Comparison of ENCODE assay signal across 10 cellular contexts in genomic region chr15:31303434-31304073, GRCh38. TPM values are rescaled to one million over a fixed set of nuclear protein-coding genes. Genes with fewer than 3 reads are reported as not detected.
DNase-seq lines count a peak whose midpoint lies in the region; ATAC-seq and TF ChIP-seq lines count a peak whose summit lies in the region.
"Had no signal": no experiment of that assay in that cellular context is flagged by ENCODE, and none has a peak within 500 bp of the region (broad histone marks: within the 10 kb centered on the region; RNA-seq: fewer than 3 reads in every experiment).

No MANE protein-coding gene starts in this region.

- peak; percentile 38 for DNase-seq in activated CD4-positive, alpha-beta T cell treated with anti-CD3 and anti-CD28 coated beads for 36 hours
- no peak for DNase-seq in activated CD4-positive, alpha-beta T cell treated with anti-CD3 and anti-CD28 coated beads for 1 hour
- DNase-seq in fibroblast of the aortic adventitia (ENCODE audit: low read depth) (peak; percentile 45), sciatic nerve (ENCODE audit: low spot score) (peak; percentile 67), DMS153 treated with DMSO at 0.1 percent for 48 hours (lab: John Stamatoyannopoulos, UW; ENCODE audit: unreplicated experiment) (no peak), H4 (ENCODE audit: low spot score) (no peak)
- DNase-seq: MM.1S, SK-N-SH had no signal

- H3K9me3 ChIP-seq in OCI-LY3 (ENCODE audit: insufficient read depth, low read length) = no peaks in the 10 kb centered on the region
- H3K9me3 ChIP-seq: SK-N-SH had no signal

- H3K4me3 ChIP-seq in OCI-LY3 (ENCODE audit: low read length) (no peak overlapping the region), fibroblast of the aortic adventitia (ENCODE audit: low read depth, low read length) (no peak overlapping the region)

- POLR2A ChIA-PET in activated CD4-positive, alpha-beta T cell treated with anti-CD3 and anti-CD28 coated beads for 36 hours (lab: Charles Lee) = interaction anchor here (0.5 to 0.6 kb wide), 2 partner anchors 34 to 43 kb away, joined by 3 to 4 read pairs; no protein-coding TSS in a partner anchor

- no peaks in the 10 kb centered on the region for H3K27me3 Mint-ChIP-seq in activated CD4-positive, alpha-beta T cell treated with anti-CD3 and anti-CD28 coated beads for 36 hours

- no peak for TF ChIP-seq CTCF in OCI-LY3 (IDR thresholded peaks at IDR 0.05; ENCODE audit: low read depth, low read length)
- TF ChIP-seq CTCF in fibroblast of the aortic adventitia (IDR thresholded peaks at IDR 0.05; ENCODE audit: insufficient read depth, low read length) = no peak

- no peak overlapping the region for H3K27ac ChIP-seq in OCI-LY3 (ENCODE audit: low read length)

- no peak overlapping the region for H3K9ac ChIP-seq in OCI-LY3 (ENCODE audit: low read length)
- H3K9ac ChIP-seq: SK-N-SH had no signal

- H3K4me3 Mint-ChIP-seq in activated CD4-positive, alpha-beta T cell treated with anti-CD3 and anti-CD28 coated beads for 36 hours = no peak overlapping the region

- CTCF ChIA-PET in activated CD4-positive, alpha-beta T cell treated with anti-CD3 and anti-CD28 coated beads for 36 hours (lab: Charles Lee) = interaction anchor here (0.6 to 1.3 kb wide), 4 partner anchors 24 to 186 kb away, joined by 3 to 5 read pairs (median 4); no protein-coding TSS in a partner anchor

- H3K36me3 Mint-ChIP-seq in activated CD4-positive, alpha-beta T cell treated with anti-CD3 and anti-CD28 coated beads for 36 hours (ENCODE audit: low read depth) = no peaks in the 10 kb centered on the region

- intact Hi-C loops in activated CD4-positive, alpha-beta T cell treated with anti-CD3 and anti-CD28 coated beads for 36 hours (cut with DNase I, micrococcal nuclease) = no loop called here
- intact Hi-C loops in sciatic nerve (cut with DNase I) = loop anchor here (5.0 kb wide), 1 partner anchor 669 kb away; no protein-coding TSS in a partner anchor

- no peak overlapping the region for H2AFZ ChIP-seq in OCI-LY3 (ENCODE audit: low read depth, low read length)

- H4K20me1 ChIP-seq in OCI-LY3 (ENCODE audit: insufficient read depth, low read length) = no peaks in the 10 kb centered on the region

- peak; percentile 35 for ATAC-seq in activated CD4-positive, alpha-beta T cell treated with anti-CD3 and anti-CD28 coated beads for 36 hours
- ATAC-seq in sciatic nerve = no peak
- ATAC-seq in HG03439 (IDR thresholded peaks at IDR 0.05; ENCODE audit: unreplicated experiment) = no peak

- H3K36me3 ChIP-seq in OCI-LY3 (replicated peaks; ENCODE audit: low read depth, low read length) = no peaks in the 10 kb centered on the region

- no peak overlapping the region for H3K27ac Mint-ChIP-seq in activated CD4-positive, alpha-beta T cell treated with anti-CD3 and anti-CD28 coated beads for 36 hours

- H3K27me3 ChIP-seq in OCI-LY3 (ENCODE audit: low read depth, low read length) = peaks cover 27% of the 10 kb centered on the region

- H3K4me1 ChIP-seq in OCI-LY3 (ENCODE audit: low read length) = peaks cover 44% of the 10 kb centered on the region

- no peaks in the 10 kb centered on the region for H3K9me3 Mint-ChIP-seq in activated CD4-positive, alpha-beta T cell treated with anti-CD3 and anti-CD28 coated beads for 36 hours (ENCODE audit: low read depth)

- H3K79me2 ChIP-seq in OCI-LY3 (ENCODE audit: low read length) = no peaks in the 10 kb centered on the region

- H3K4me2 ChIP-seq in OCI-LY3 (ENCODE audit: low read length) = peak overlapping the region; percentile 19; the same call in 1 of the 2 replicates
- H3K4me2 ChIP-seq: SK-N-SH had no signal

- H3K4me1 Mint-ChIP-seq in activated CD4-positive, alpha-beta T cell treated with anti-CD3 and anti-CD28 coated beads for 36 hours = peaks cover 39% of the 10 kb centered on the region

RNA-seq across cellular contexts. Expression of gene KLF13, which starts 23.1 kb away (rescaled TPM):
- total RNA-seq in activated CD4-positive, alpha-beta T cell treated with anti-CD3 and anti-CD28 coated beads for 36 hours = 100 to 1,000 TPM; 147 to 212 TPM
- 17.4 and 40.4 TPM in 2 replicates for total RNA-seq in fibroblast of the aortic adventitia (ENCODE audit: low replicate concordance)
- 85.9 TPM for total RNA-seq in sciatic nerve
- total RNA-seq in H4 (2014; rRNA removed; shearing (Covaris generic)) = 12.0 and 20.8 TPM in 2 replicates

Comparison
In these comparisons a context has a peak if more than half of its experiments do, and no peak if none do; other contexts are left out.
1. DNase-seq: peak in activated CD4-positive, alpha-beta T cell treated with anti-CD3 and anti-CD28 coated beads for 36 hours (single experiment), fibroblast of the aortic adventitia (single experiment) and sciatic nerve (single experiment); none in activated CD4-positive, alpha-beta T cell treated with anti-CD3 and anti-CD28 coated beads for 1 hour (single experiment), DMS153 treated with DMSO at 0.1 percent for 48 hours (single experiment) and H4 (single experiment).